Comparison of ENCODE assay signal across 8 cellular contexts in genomic region chr17:28371245-28372202, GRCh38. TPM values are rescaled to one million over a fixed set of nuclear protein-coding genes. Genes with fewer than 3 reads are reported as not detected.
A peak's percentile ranks its signal among the peaks of the same experiment; 100 is the strongest.
DNase-seq lines count a peak whose midpoint lies in the region; ATAC-seq and TF ChIP-seq lines count a peak whose summit lies in the region.

TSS of gene SARM1 (plus strand) at chr17:28371694. CDS start at chr17:28372033, 339 bp downstream.

- H3K4me1 ChIP-seq in CD8-positive, alpha-beta T cell (ENCODE audit: insufficient read depth, low read length) = peaks cover 21% of the 10 kb centered on the region
- H3K4me1 ChIP-seq in HUES6 (ENCODE audit: control insufficient read depth, insufficient read depth, low read length) (peaks cover 14% of the 10 kb centered on the region), subcutaneous abdominal adipose tissue (ENCODE audit: control insufficient read depth in 5 of 5, insufficient read depth in 5 of 5, low read length in 5 of 5) (peaks cover 3 to 26% (median 19%) of the 10 kb centered on the region in 5 donors)

- CTCF ChIA-PET in CD8-positive, alpha-beta T cell (lab: Charles Lee) = interaction anchor here (1.5 kb wide), 1 partner anchor 42 kb away, joined by 4 read pairs; no protein-coding TSS in a partner anchor

- TF ChIP-seq CTCF in CD8-positive, alpha-beta T cell (IDR thresholded peaks at IDR 0.05) = no peak

- H3K36me3 ChIP-seq in CD8-positive, alpha-beta T cell (ENCODE audit: insufficient read depth, low read length) = no peaks in the 10 kb centered on the region
- H3K36me3 ChIP-seq in HUES6 (ENCODE audit: control insufficient read depth, insufficient read depth, low read length) (no peaks in the 10 kb centered on the region), subcutaneous abdominal adipose tissue (ENCODE audit: control insufficient read depth in 5 of 5, insufficient read depth in 5 of 5, low read length in 5 of 5) (peaks cover 0 to 12% (median 0%) of the 10 kb centered on the region in 5 donors)

- H3K27ac ChIP-seq in CD8-positive, alpha-beta T cell (ENCODE audit: low read depth, low read length) = peak within 1 kb of the TSS; percentile 69
- H3K27ac ChIP-seq in HUES6 (ENCODE audit: low read depth, low read length) (no peak within 1 kb of the TSS; the same call in 1 of the 2 replicates), subcutaneous abdominal adipose tissue (ENCODE audit: low read depth, low read length) (no peak within 1 kb of the TSS)

- H3K9ac ChIP-seq in HUES6 (ENCODE audit: low read length) (peak within 1 kb of the TSS; percentile 67), subcutaneous abdominal adipose tissue (ENCODE audit: low read length in 5 of 5) (peak within 1 kb of the TSS in 4 of 5 donors; percentile 34 to 57 (median 53))

- POLR2A ChIA-PET in CD8-positive, alpha-beta T cell (lab: Charles Lee) = interaction anchor here (1.0 to 3.7 kb wide), 4 partner anchors 13 to 36 kb away, joined by 3 to 20 read pairs (median 12); partner anchors contain the start of genes IFT20, POLDIP2 and TNFAIP1

- peak; percentile 45 to 84 (median 78) for DNase-seq in CD8-positive, alpha-beta T cell
- peak; percentile 93 for DNase-seq in SHP77 (lab: John Stamatoyannopoulos, UW)
- peak; percentile 69 for DNase-seq in activated gamma-delta T cell treated with anti-CD3 and anti-CD28 coated beads, Interleukin-2, amount 50 U/mL, for 16 hours (ENCODE audit: low read depth)
- DNase-seq in germinal center (ENCODE audit: low spot score) = peak; percentile 93
- peak; percentile 45 for DNase-seq in non-pigmented ciliary epithelial cell (ENCODE audit: low read depth)

- H3K9me3 ChIP-seq in CD8-positive, alpha-beta T cell (ENCODE audit: low read length) = no peaks in the 10 kb centered on the region
- H3K9me3 ChIP-seq in HUES6 (ENCODE audit: control insufficient read depth, insufficient read depth, low read depth, low read length) (no peaks in the 10 kb centered on the region), subcutaneous abdominal adipose tissue (ENCODE audit: control insufficient read depth in 5 of 5, low read length in 5 of 5) (no peaks in the 10 kb centered on the region)

- H3K27me3 ChIP-seq in CD8-positive, alpha-beta T cell (ENCODE audit: insufficient read depth, low read length) = no peaks in the 10 kb centered on the region
- H3K27me3 ChIP-seq in HUES6 (ENCODE audit: control insufficient read depth, insufficient read depth, low read length) = peaks cover 35% of the 10 kb centered on the region
- peaks cover 0 to 14% (median 0%) of the 10 kb centered on the region in 5 donors for H3K27me3 ChIP-seq in subcutaneous abdominal adipose tissue (ENCODE audit: control insufficient read depth in 5 of 5, insufficient read depth in 4 of 5, low read length in 5 of 5)

- H3K27ac Mint-ChIP-seq in CD8-positive, alpha-beta T cell = peak within 1 kb of the TSS; percentile 91

- H3K9me3 Mint-ChIP-seq in CD8-positive, alpha-beta T cell = no peaks in the 10 kb centered on the region

- ATAC-seq in CD8-positive, alpha-beta T cell = peak; percentile 86
- peak; percentile 69 for ATAC-seq in GM19467 (IDR thresholded peaks at IDR 0.05; ENCODE audit: unreplicated experiment)

- H3K4me3 ChIP-seq in CD8-positive, alpha-beta T cell (ENCODE audit: low read depth, low read length) = peak within 1 kb of the TSS; percentile 79
- peak within 1 kb of the TSS; percentile 74 for H3K4me3 ChIP-seq in HUES6 (ENCODE audit: low read depth, low read length)
- H3K4me3 ChIP-seq in subcutaneous abdominal adipose tissue (ENCODE audit: low read depth in 1 of 5, low read length in 5 of 5) = peak within 1 kb of the TSS; percentile 50 to 72 (median 67)

- no peaks in the 10 kb centered on the region for H3K27me3 Mint-ChIP-seq in CD8-positive, alpha-beta T cell (ENCODE audit: low read depth)

- intact Hi-C loops in CD8-positive, alpha-beta T cell (cut with DNase I, micrococcal nuclease) = loop anchor here (1.0 to 5.0 kb wide), 8 partner anchors 13 to 329 kb away; partner anchors contain the start of genes POLDIP2 (in 2 of the 2), IFT20 (in 1 of the 2), NLK (in 1 of the 2) and TMEM97 (in 1 of the 2)

- H3K4me3 Mint-ChIP-seq in CD8-positive, alpha-beta T cell = peak within 1 kb of the TSS; percentile 90

- peaks cover 25% of the 10 kb centered on the region for H3K4me1 Mint-ChIP-seq in CD8-positive, alpha-beta T cell (ENCODE audit: low read depth)

- H3K36me3 Mint-ChIP-seq in CD8-positive, alpha-beta T cell = peaks cover 2% of the 10 kb centered on the region

RNA-seq across cellular contexts. Expression of gene SARM1, which starts in this region (rescaled TPM):
- total RNA-seq in CD8-positive, alpha-beta T cell = 10 to 100 TPM; 12.9 to 13.9 TPM
